22 cellular contexts compared by ENCODE assay signal in the genomic region with DNA sequence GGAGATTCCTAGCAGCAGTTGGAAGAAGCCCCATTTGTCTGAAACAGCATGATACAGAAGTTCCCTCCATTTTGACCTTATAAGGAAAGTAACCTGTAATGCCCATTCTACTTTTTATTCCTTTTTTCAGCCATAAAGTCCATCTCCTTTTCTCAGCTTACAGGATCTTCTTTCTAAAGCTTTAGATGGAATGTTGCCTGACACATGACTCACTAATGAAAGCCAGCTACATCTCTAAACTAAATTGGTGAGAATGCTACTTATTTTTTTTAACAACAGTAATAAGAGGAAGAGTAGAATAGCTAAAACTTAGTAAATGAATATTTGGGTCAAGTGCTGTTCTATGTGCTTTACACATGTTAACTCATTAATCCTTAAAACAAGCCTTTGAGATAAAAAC.
"Had no signal": no experiment of that assay in that cellular context is flagged by ENCODE, and none has a peak within 500 bp of the region (broad histone marks: within the 10 kb centered on the region; RNA-seq: fewer than 3 reads in every experiment).

No MANE protein-coding gene starts in this region.

- H3K27ac ChIP-seq: coronary artery, hepatocyte, left ventricle myocardium inferior, neural progenitor cell, ovary, stomach had no signal

- H3K27me3 ChIP-seq: hepatocyte, neural progenitor cell, ovary had no signal

- H2AFZ ChIP-seq: hepatocyte, neural progenitor cell had no signal

- DNase-seq: effector CD4-positive, alpha-beta T cell; foreskin melanocyte; head of caudate nucleus; kidney; left cardiac atrium; left ventricle myocardium inferior; mesenchymal stem cell; midbrain; nucleus accumbens; ovary; right cardiac atrium; small intestine; stimulated activated CD4-positive, alpha-beta T cell treated with anti-CD3 and anti-CD28 coated beads, Interleukin-12 subunit alpha, Interleukin-12 subunit beta, amount 100 ng/mL, for 4 hours; stimulated activated naive CD4-positive, alpha-beta T cell; stomach; trophoblast cell had no signal

- H3K9ac ChIP-seq: neural progenitor cell had no signal

- H3K4me2 ChIP-seq: hepatocyte, neural progenitor cell had no signal

- H3K36me3 ChIP-seq: left ventricle myocardium inferior, neural progenitor cell, ovary, stomach had no signal

- H3K4me3 ChIP-seq: coronary artery, hepatocyte, left ventricle myocardium inferior, lung, neural progenitor cell, ovary, stomach had no signal

- H3K4me1 ChIP-seq: left ventricle myocardium inferior, stomach had no signal

- H3K9me3 ChIP-seq: ovary, stomach had no signal

- ATAC-seq: esophagus mucosa; left cardiac atrium; natural killer cell treated with Interleukin-12 subunit alpha and Interleukin-12 subunit beta and Interleukin-15 and Interleukin-18, amount 100 ng/mL, for 72 hours; right cardiac atrium had no signal
